In the genomic region with DNA sequence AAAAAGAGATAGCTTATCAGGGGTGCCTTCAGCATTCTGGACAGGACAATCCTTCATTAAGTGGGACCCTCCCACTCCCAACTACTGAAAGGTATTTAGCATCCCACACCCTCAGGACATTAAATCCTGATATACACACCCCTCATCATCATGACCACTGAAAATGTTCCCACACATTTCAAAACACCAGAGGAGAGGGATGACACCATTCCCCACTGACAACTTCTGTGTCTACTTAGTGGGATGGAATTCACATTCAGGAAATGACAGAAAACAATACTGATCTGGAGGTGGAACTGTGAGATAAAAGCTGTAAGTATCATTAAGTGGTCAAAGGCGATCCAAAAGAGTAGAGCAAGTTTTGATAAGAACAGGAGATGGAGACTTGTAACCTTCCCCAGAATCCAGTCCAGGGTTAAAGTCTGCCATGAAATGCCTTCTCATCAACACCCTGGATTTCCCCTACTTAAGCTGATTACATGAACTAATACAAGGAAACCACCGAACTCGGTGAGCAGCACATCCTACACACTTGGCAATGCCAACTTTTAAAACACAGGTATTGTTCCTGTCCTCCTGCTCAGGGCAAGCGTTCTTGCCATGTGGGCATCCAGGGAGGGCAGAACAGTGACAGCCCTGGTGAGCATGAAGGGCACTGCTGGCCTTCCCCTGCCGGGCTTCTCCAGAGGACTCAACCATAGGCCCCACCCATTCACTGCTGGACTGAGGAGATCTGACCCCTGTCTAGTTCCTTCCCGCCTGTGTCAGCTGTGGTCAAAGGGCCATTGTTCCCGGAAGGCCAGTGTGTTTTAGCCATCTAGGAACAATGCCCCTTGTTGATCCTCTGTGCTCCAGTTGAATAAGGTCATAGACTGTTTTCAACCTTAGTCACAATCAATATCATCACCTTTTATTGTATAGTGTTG, we compare ENCODE assay signal across 10 cellular contexts.
DNase-seq lines count a peak whose midpoint lies in the region; ATAC-seq, FAIRE-seq and TF ChIP-seq lines count a peak whose summit lies in the region.
"Had no signal": no experiment of that assay in that cellular context is flagged by ENCODE, and none has a peak within 500 bp of the region (broad histone marks: within the 10 kb centered on the region; RNA-seq: fewer than 3 reads in every experiment).

No MANE protein-coding gene starts in this region.

- peaks cover 8% of the 10 kb centered on the region for H3K36me3 Mint-ChIP-seq in T-helper 2 cell treated with Interferon-gamma antibody and Interleukin-4, amounts not matched to agents 5 μg/mL and 100 μg/mL, for 36 hours (ENCODE audit: low read depth)
- no peaks in the 10 kb centered on the region for H3K36me3 Mint-ChIP-seq in nephron progenitor cell (ENCODE audit: low read depth)

- peak overlapping the region; percentile 34 for H3K4me3 Mint-ChIP-seq in T-helper 2 cell treated with Interferon-gamma antibody and Interleukin-4, amounts not matched to agents 5 μg/mL and 100 μg/mL, for 36 hours
- no peak overlapping the region for H3K4me3 Mint-ChIP-seq in nephron progenitor cell

- H2AFZ ChIP-seq in hepatocyte: no peak overlapping the region

- no peaks in the 10 kb centered on the region for H3K27me3 ChIP-seq in hepatocyte
- no peaks in the 10 kb centered on the region for H3K27me3 ChIP-seq in aorta (ENCODE audit: control insufficient read depth in 1 of 2, insufficient read depth in 2 of 2, low read length in 1 of 2)
- H3K27me3 ChIP-seq: SJSA1 had no signal

- H4K20me1 ChIP-seq in hepatocyte (ENCODE audit: insufficient read depth, poor library complexity, severe bottlenecking): no peaks in the 10 kb centered on the region

- no peaks in the 10 kb centered on the region for H3K27me3 Mint-ChIP-seq in T-helper 2 cell treated with Interferon-gamma antibody and Interleukin-4, amounts not matched to agents 5 μg/mL and 100 μg/mL, for 36 hours (ENCODE audit: low read depth)
- peaks cover 3% of the 10 kb centered on the region for H3K27me3 Mint-ChIP-seq in nephron progenitor cell (ENCODE audit: low read depth, poor library complexity)

- no peak overlapping the region for H3K4me2 ChIP-seq in hepatocyte

- peak overlapping the region; percentile 45 for H3K27ac ChIP-seq in hepatocyte
- no peak overlapping the region for H3K27ac ChIP-seq in aorta (ENCODE audit: low read depth in 1 of 2, low read length in 2 of 2)
- H3K27ac ChIP-seq: SJSA1 had no signal

- H3K4me1 Mint-ChIP-seq in T-helper 2 cell treated with Interferon-gamma antibody and Interleukin-4, amounts not matched to agents 5 μg/mL and 100 μg/mL, for 36 hours (ENCODE audit: low read depth): peaks cover 46% of the 10 kb centered on the region
- no peaks in the 10 kb centered on the region for H3K4me1 Mint-ChIP-seq in nephron progenitor cell

- TF ChIP-seq CTCF in hepatocyte (IDR thresholded peaks at IDR 0.05; ENCODE audit: poor library complexity) (no peak), nephron progenitor cell (IDR thresholded peaks at IDR 0.05) (no peak)

- H3K4me3 ChIP-seq in hepatocyte (no peak overlapping the region), aorta (ENCODE audit: low read length in 2 of 2) (no peak overlapping the region)
- H3K4me3 ChIP-seq: SJSA1 had no signal

- no peak overlapping the region for H3K27ac Mint-ChIP-seq in T-helper 2 cell treated with Interferon-gamma antibody and Interleukin-4, amounts not matched to agents 5 μg/mL and 100 μg/mL, for 36 hours
- no peak overlapping the region for H3K27ac Mint-ChIP-seq in nephron progenitor cell

- no peaks in the 10 kb centered on the region for H3K9me3 Mint-ChIP-seq in T-helper 2 cell treated with Interferon-gamma antibody and Interleukin-4, amounts not matched to agents 5 μg/mL and 100 μg/mL, for 36 hours
- no peaks in the 10 kb centered on the region for H3K9me3 Mint-ChIP-seq in nephron progenitor cell

- DNase-seq in stimulated activated CD4-positive, alpha-beta T cell treated with anti-CD3 and anti-CD28 coated beads, Interleukin-2, amount 100 ng/mL, for 24 hours: peak; percentile 23 to 34
- no peak for DNase-seq in stimulated activated CD4-positive, alpha-beta T cell treated with anti-CD3 and anti-CD28 coated beads, Interleukin-4, amount 100 ng/mL, for 4 hours
- peak; percentile 45 for DNase-seq in T-helper 2 cell treated with Interferon-gamma antibody and Interleukin-4, amounts not matched to agents 5 μg/mL and 100 μg/mL, for 36 hours (ENCODE audit: low spot score)
- DNase-seq in hepatocyte (ENCODE audit: low spot score) (no peak), aorta (no peak), nephron progenitor cell (no peak), RCC 7860 (ENCODE audit: low spot score) (no peak)

- intact Hi-C loops in aorta (cut with DNase I): no loop called here

- no peaks in the 10 kb centered on the region for H3K36me3 ChIP-seq in hepatocyte (replicated peaks; ENCODE audit: insufficient read depth, low read depth)
- H3K36me3 ChIP-seq in aorta (ENCODE audit: control insufficient read depth in 1 of 2, insufficient read depth in 2 of 2, low read length in 1 of 2): no peaks in the 10 kb centered on the region
- H3K36me3 ChIP-seq: SJSA1 had no signal

- H3K79me2 ChIP-seq in hepatocyte: peaks cover 56% of the 10 kb centered on the region

- FAIRE-seq in RCC 7860 (lab: Jason Lieb, UNC): no peak

- no peaks in the 10 kb centered on the region for H3K9me2 ChIP-seq in hepatocyte (replicated peaks; ENCODE audit: insufficient read depth)

- no peaks in the 10 kb centered on the region for H3K4me1 ChIP-seq in hepatocyte (ENCODE audit: insufficient read depth)
- H3K4me1 ChIP-seq in aorta (ENCODE audit: control insufficient read depth in 1 of 2, insufficient read depth in 2 of 2, low read length in 2 of 2): peaks cover 0 to 2% of the 10 kb centered on the region in 2 donors

- 73% methylated on average over 7 of the region's 7 CpGs for WGBS in hepatocyte (ENCODE audit: low lambda C conversion rate, missing lambda C conversion rate)
- 81 to 87% methylated on average over 7 of the region's 7 CpGs for WGBS in aorta, 2 donors

- ATAC-seq in aorta (ENCODE audit: low FRiP score): peak; percentile 33
- ATAC-seq in HG03039 (IDR thresholded peaks at IDR 0.05; ENCODE audit: unreplicated experiment): no peak

- H3K9me3 ChIP-seq in hepatocyte (ENCODE audit: low read depth): no peaks in the 10 kb centered on the region
- H3K9me3 ChIP-seq in aorta (ENCODE audit: control insufficient read depth, low read length): no peaks in the 10 kb centered on the region
- H3K9me3 ChIP-seq: Caco-2, SJSA1 had no signal

Comparison
In these comparisons a context has a peak if more than half of its experiments do, and no peak if none do; other contexts are left out.
1. DNase-seq: peak in stimulated activated CD4-positive, alpha-beta T cell treated with anti-CD3 and anti-CD28 coated beads, Interleukin-2, amount 100 ng/mL, for 24 hours (2 of 2) and T-helper 2 cell treated with Interferon-gamma antibody and Interleukin-4, amounts not matched to agents 5 μg/mL and 100 μg/mL, for 36 hours (single experiment); none in stimulated activated CD4-positive, alpha-beta T cell treated with anti-CD3 and anti-CD28 coated beads, Interleukin-4, amount 100 ng/mL, for 4 hours (0 of 2), hepatocyte (single experiment), aorta (0 of 2), nephron progenitor cell (single experiment) and RCC 7860 (single experiment).